In genomic region chr6:145656128-145656527, GRCh38 we compare ENCODE assay signal across 23 cellular contexts.
DNase-seq lines count a peak whose midpoint lies in the region; ATAC-seq, FAIRE-seq and TF ChIP-seq lines count a peak whose summit lies in the region.
"Had no signal": no experiment of that assay in that cellular context is flagged by ENCODE, and none has a peak within 500 bp of the region (broad histone marks: within the 10 kb centered on the region; RNA-seq: fewer than 3 reads in every experiment).

No MANE protein-coding gene starts in this region.

- no peaks in the 10 kb centered on the region for H4K20me1 ChIP-seq in OCI-LY3 (ENCODE audit: insufficient read depth, low read length)

- no peak overlapping the region for H3K9ac ChIP-seq in OCI-LY3 (ENCODE audit: low read length)
- H3K9ac ChIP-seq: GM23248 had no signal

- ATAC-seq in left ventricle myocardium superior = peak; percentile 22
- no peak for ATAC-seq in Right ventricle myocardium inferior
- no peak for ATAC-seq in HG03378 (IDR thresholded peaks at IDR 0.05; ENCODE audit: unreplicated experiment)
- ATAC-seq: A549, GM12878, Panc1 had no signal

- H3K4me3 ChIP-seq in OCI-LY3 (ENCODE audit: low read length) (no peak overlapping the region), choroid plexus epithelial cell (ENCODE audit: low read depth, low read length) (no peak overlapping the region)
- H3K4me3 ChIP-seq: A549, GM12878, GM23248, SK-N-MC had no signal

- H3K9me3 ChIP-seq in OCI-LY3 (ENCODE audit: insufficient read depth, low read length) = no peaks in the 10 kb centered on the region
- H3K9me3 ChIP-seq: A549 had no signal

- peaks cover 16% of the 10 kb centered on the region for H3K4me1 ChIP-seq in OCI-LY3 (ENCODE audit: low read length)
- H3K4me1 ChIP-seq: A549 had no signal

- TF ChIP-seq CTCF in OCI-LY3 (IDR thresholded peaks at IDR 0.05; ENCODE audit: low read depth, low read length) = peak; percentile 15; the same call in 1 of the 2 replicates
- peak; percentile 30 for TF ChIP-seq CTCF in choroid plexus epithelial cell (conservative IDR thresholded peaks at IDR 0.05; ENCODE audit: low read depth, low read length)

- H3K79me2 ChIP-seq in OCI-LY3 (ENCODE audit: low read length) = no peaks in the 10 kb centered on the region

- no peak overlapping the region for H3K27ac ChIP-seq in OCI-LY3 (ENCODE audit: low read length)
- H3K27ac ChIP-seq: A549, GM23248, HL-60, SK-N-MC had no signal

- intact Hi-C loops in left ventricle myocardium superior (cut with micrococcal nuclease) = no loop called here
- intact Hi-C loops in Right ventricle myocardium inferior (cut with DNase I) = no loop called here

- DNase-seq in left ventricle myocardium superior (no peak), Right ventricle myocardium inferior (ENCODE audit: missing footprints) (no peak), choroid plexus epithelial cell (ENCODE audit: low read depth) (peak; percentile 31), stromal cell of bone marrow (ENCODE audit: low read depth) (peak; percentile 2), H54 (ENCODE audit: insufficient read length, low spot score) (no peak)
- DNase-seq in activated CD8-positive, alpha-beta memory T cell treated with anti-CD3 and anti-CD28 coated beads, Interleukin-2, amount 50 U/mL, for 4 hours = no peak
- DNase-seq: AML-193; CD4-positive, alpha-beta T cell; GM23248; NCI-H1436; NCI-H2029; NCI-H2171 treated with DMSO at 0.1 percent for 48 hours; NCI-H510A; NCI-H82 had no signal

- H3K27me3 ChIP-seq in OCI-LY3 (ENCODE audit: low read depth, low read length) = no peaks in the 10 kb centered on the region

- no peak for FAIRE-seq in H54 (lab: Jason Lieb, UNC)
- FAIRE-seq: A549, G401.6, GM12878, HTR-8/SVneo had no signal

- no peaks in the 10 kb centered on the region for H3K36me3 ChIP-seq in OCI-LY3 (replicated peaks; ENCODE audit: low read depth, low read length)

- TF ChIP-seq POLR2A in H54 (IDR thresholded peaks at IDR 0.05; ENCODE audit: low read depth, low read length) = no peak

- H3K4me2 ChIP-seq in OCI-LY3 (ENCODE audit: low read length) = peak overlapping the region; percentile 9; the same call in 1 of the 2 replicates
- H3K4me2 ChIP-seq: A549 had no signal

- H2AFZ ChIP-seq in OCI-LY3 (ENCODE audit: low read depth, low read length) = no peak overlapping the region
- H2AFZ ChIP-seq: GM23248 had no signal

Comparison
In these comparisons a context has a peak if more than half of its experiments do, and no peak if none do; other contexts are left out.
1. DNase-seq: peak in choroid plexus epithelial cell (single experiment) and stromal cell of bone marrow (single experiment); none in left ventricle myocardium superior (single experiment), Right ventricle myocardium inferior (single experiment), activated CD8-positive, alpha-beta memory T cell treated with anti-CD3 and anti-CD28 coated beads, Interleukin-2, amount 50 U/mL, for 4 hours (single experiment) and H54 (single experiment).